ENCODE assay signal across 8 cellular contexts in genomic region chrX:73563740-73564073, GRCh38. TPM values are rescaled to one million over a fixed set of nuclear protein-coding genes. Genes with fewer than 3 reads are reported as not detected.
DNase-seq lines count a peak whose midpoint lies in the region; ATAC-seq and TF ChIP-seq lines count a peak whose summit lies in the region.

No MANE protein-coding gene starts in this region.

- H3K27ac Mint-ChIP-seq in type B pancreatic cell = peak overlapping the region; percentile 95

- peak overlapping the region; percentile 89 for H3K27ac ChIP-seq in caudate nucleus (ENCODE audit: low read depth, low read length)

- ATAC-seq in GM21717 (IDR thresholded peaks at IDR 0.05; ENCODE audit: unreplicated experiment) = peak; percentile 25

- TF ChIP-seq CTCF in type B pancreatic cell (conservative IDR thresholded peaks at IDR 0.05) = no peak

- H3K36me3 Mint-ChIP-seq in type B pancreatic cell = no peaks in the 10 kb centered on the region

- no peaks in the 10 kb centered on the region for H3K27me3 Mint-ChIP-seq in type B pancreatic cell

- DNase-seq in M059J (ENCODE audit: low read depth) = peak; percentile 48
- peak in 6 of 61 donors; percentile 6 to 47 (median 15) for DNase-seq in caudate nucleus (lab: John Stamatoyannopoulos, UW)
- DNase-seq in lung microvascular endothelial cell (ENCODE audit: low read depth in 2 of 2) = peak; percentile 13 to 33
- DNase-seq in type B pancreatic cell (ENCODE audit: extremely low spot score, unreplicated experiment) = no peak
- no peak for DNase-seq in retina
- no peak for DNase-seq in LoVo (ENCODE audit: low spot score)

- H3K9me3 Mint-ChIP-seq in type B pancreatic cell = no peaks in the 10 kb centered on the region

- H3K4me1 Mint-ChIP-seq in type B pancreatic cell (ENCODE audit: unreplicated experiment) = no peaks in the 10 kb centered on the region

- peak overlapping the region; percentile 87 for H3K4me3 ChIP-seq in GM08714 (ENCODE audit: low read length)

- peak overlapping the region; percentile 97 for H3K4me3 Mint-ChIP-seq in type B pancreatic cell

RNA-seq across cellular contexts. Expression of gene CHIC1, which starts 0.7 kb away (rescaled TPM):
- 13.9 and 22.8 TPM in 2 replicates for total RNA-seq in M059J (2014; rRNA removed; shearing (Covaris generic))
- 4.8 and 5.8 TPM in 2 replicates for total RNA-seq in lung microvascular endothelial cell
- 7.6 and 8.9 TPM in 2 replicates for total RNA-seq in type B pancreatic cell (ENCODE audit: low replicate concordance)

Comparison
In these comparisons a context has a peak if more than half of its experiments do, and no peak if none do; other contexts are left out.
1. DNase-seq: peak in M059J (single experiment) and lung microvascular endothelial cell (2 of 2); none in type B pancreatic cell (single experiment), retina (single experiment) and LoVo (single experiment).